ENCODE assay signal across 8 cellular contexts in genomic region chr7:50418086-50418515, GRCh38. TPM values are rescaled to one million over a fixed set of nuclear protein-coding genes. Genes with fewer than 3 reads are reported as not detected.
A peak's percentile ranks its signal among the peaks of the same experiment; 100 is the strongest.
DNase-seq lines count a peak whose midpoint lies in the region; ATAC-seq and TF ChIP-seq lines count a peak whose summit lies in the region.

No MANE protein-coding gene starts in this region.

- no peak overlapping the region for H4K91ac ChIP-seq in IMR-90 (ENCODE audit: insufficient read depth, low read depth, low read length)

- H2BK20ac ChIP-seq in IMR-90 (ENCODE audit: low read depth, low read length), result no peak overlapping the region

- CTCF ChIA-PET in IMR-90 (lab: Yijun Ruan, JAX) (interaction anchor here (0.6 to 1.7 kb wide), 8 partner anchors 9 to 743 kb away, joined by 3 to 8 read pairs (median 4); no protein-coding TSS in a partner anchor), PC-9 (lab: Charles Lee) (interaction anchor here (0.6 to 0.8 kb wide), 3 partner anchors 213 to 845 kb away, joined by 3 to 4 read pairs (median 3); no protein-coding TSS in a partner anchor)

- peaks cover 3% of the 10 kb centered on the region for H3K27me3 ChIP-seq in IMR-90 (ENCODE audit: control insufficient read depth, insufficient read depth, low read length)
- H3K27me3 ChIP-seq in PC-9 (ENCODE audit: insufficient read depth, low read depth), result peaks cover 17% of the 10 kb centered on the region; the same call in 1 of the 2 replicates
- H3K27me3 ChIP-seq in thyroid gland, result no peaks in the 10 kb centered on the region

- H3K14ac ChIP-seq in IMR-90 (replicated peaks; ENCODE audit: low read depth, low read length), result no peak overlapping the region

- no peak overlapping the region for H3K23ac ChIP-seq in IMR-90 (ENCODE audit: low read depth, low read length)

- H2BK15ac ChIP-seq in IMR-90 (ENCODE audit: low read depth, low read length), result no peak overlapping the region

- no peak overlapping the region for H3K9ac ChIP-seq in IMR-90 (ENCODE audit: low read depth, low read length)

- H2AFZ ChIP-seq in IMR-90 (replicated peaks; ENCODE audit: low read length, poor library complexity) (peak overlapping the region; percentile 44), PC-9 (no peak overlapping the region)

- no peak overlapping the region for H3K4me3 ChIP-seq in IMR-90 (ENCODE audit: insufficient read depth, low read depth, low read length)
- H3K4me3 ChIP-seq in PC-9, result no peak overlapping the region
- H3K4me3 ChIP-seq in fibroblast of mammary gland (ENCODE audit: control insufficient read depth, low read depth, low read length), result no peak overlapping the region
- no peak overlapping the region for H3K4me3 ChIP-seq in thyroid gland (replicated peaks in 1 of 3)

- no peaks in the 10 kb centered on the region for H3K9me1 ChIP-seq in IMR-90 (ENCODE audit: insufficient read depth, low read length)

- no peak overlapping the region for H3K4ac ChIP-seq in IMR-90 (ENCODE audit: low read depth, low read length)

- H2AK9ac ChIP-seq in IMR-90 (replicated peaks; ENCODE audit: low read depth, low read length, poor library complexity), result no peak overlapping the region

- no peaks in the 10 kb centered on the region for H3K36me3 ChIP-seq in IMR-90 (ENCODE audit: control insufficient read depth, insufficient read depth, low read length)
- no peaks in the 10 kb centered on the region for H3K36me3 ChIP-seq in PC-9 (ENCODE audit: low read depth)
- no peaks in the 10 kb centered on the region for H3K36me3 ChIP-seq in thyroid gland

- no peaks in the 10 kb centered on the region for H3K79me1 ChIP-seq in IMR-90 (ENCODE audit: low read depth in 1 of 2, low read length in 2 of 2)

- H4K5ac ChIP-seq in IMR-90 (ENCODE audit: low read depth, low read length), result no peak overlapping the region

- peak; percentile 68 for TF ChIP-seq RAD21 in IMR-90 (IDR thresholded peaks at IDR 0.05; ENCODE audit: low read length)

- no peak overlapping the region for H3K56ac ChIP-seq in IMR-90 (ENCODE audit: extremely low read depth, insufficient read depth, low read length)

- H3K9me3 ChIP-seq in IMR-90 (ENCODE audit: control insufficient read depth, insufficient read depth, low read length), result no peaks in the 10 kb centered on the region
- no peaks in the 10 kb centered on the region for H3K9me3 ChIP-seq in PC-9 (ENCODE audit: insufficient read depth, low read depth)
- H3K9me3 ChIP-seq in thyroid gland, result no peaks in the 10 kb centered on the region

- no peaks in the 10 kb centered on the region for H3K79me2 ChIP-seq in PC-9 (ENCODE audit: low read depth)

- no peak overlapping the region for H4K8ac ChIP-seq in IMR-90 (ENCODE audit: low read depth in 2 of 2, low read length in 2 of 2)

- in situ Hi-C loops in IMR-90 (cut with MboI; ENCODE audit: low sequenced_read_pairs), result no loop called here

- POLR2A ChIA-PET in IMR-90 (lab: Charles Lee; ENCODE audit: unreplicated experiment) (no interaction called here), PC-9 (lab: Charles Lee; ENCODE audit: unreplicated experiment) (no interaction called here)

- H3F3A ChIP-seq in PC-9 (ENCODE audit: insufficient read depth, low read depth), result no peaks in the 10 kb centered on the region

- peak; percentile 90 for TF ChIP-seq CTCF in IMR-90 (conservative IDR thresholded peaks at IDR 0.05; ENCODE audit: low read depth, low read length)
- peak; percentile 94 for TF ChIP-seq CTCF in PC-9 (conservative IDR thresholded peaks at IDR 0.05)
- peak; percentile 95 for TF ChIP-seq CTCF in fibroblast of mammary gland (conservative IDR thresholded peaks at IDR 0.05; ENCODE audit: control insufficient read depth, insufficient read depth, low read depth, low read length)
- peak; percentile 45 to 84 (median 69) for TF ChIP-seq CTCF in thyroid gland (IDR thresholded peaks at IDR 0.05)

- ATAC-seq in GM21723 (IDR thresholded peaks at IDR 0.05; ENCODE audit: unreplicated experiment) (peak; percentile 87), IMR-90 (ENCODE audit: low read depth) (peak; percentile 100)

- no peak overlapping the region for H2BK120ac ChIP-seq in IMR-90 (ENCODE audit: low read depth, low read length)

- H4K20me1 ChIP-seq in IMR-90 (ENCODE audit: insufficient read depth, low read length) (no peaks in the 10 kb centered on the region), PC-9 (ENCODE audit: insufficient read depth) (no peaks in the 10 kb centered on the region)

- intact Hi-C loops in IMR-90 (cut with micrococcal nuclease) (loop anchor here (1.0 kb wide), 2 partner anchors 276 to 326 kb away; no protein-coding TSS in a partner anchor), PC-9 (cut with micrococcal nuclease; ENCODE audit: unreplicated experiment) (loop anchor here (1.0 kb wide), 1 partner anchor 213 kb away; no protein-coding TSS in a partner anchor), thyroid gland (cut with DNase I) (no loop called here)

- H3K9me2 ChIP-seq in PC-9 (ENCODE audit: insufficient read depth), result no peaks in the 10 kb centered on the region

- BruUV-seq in IMR-90 (replicated peaks; lab: Mats Ljungman, UMichigan) (no TSS peak), PC-9 (replicated peaks; lab: Mats Ljungman, UMichigan) (no TSS peak)

- TF ChIP-seq POLR2A in IMR-90 (IDR thresholded peaks at IDR 0.05; ENCODE audit: low read depth, low read length), result no peak
- no peak for TF ChIP-seq POLR2A in thyroid gland (IDR thresholded peaks at IDR 0.05)

- H3K27ac ChIP-seq in IMR-90 (ENCODE audit: insufficient read depth, low read length) (no peak overlapping the region), PC-9 (no peak overlapping the region), thyroid gland (no peak overlapping the region)

- no peak overlapping the region for H2BK5ac ChIP-seq in IMR-90 (ENCODE audit: low read depth, low read length, poor library complexity, severe bottlenecking)

- no peak overlapping the region for H3K18ac ChIP-seq in IMR-90 (ENCODE audit: low read depth, low read length)

- H3K4me1 ChIP-seq in IMR-90 (ENCODE audit: control insufficient read depth, insufficient read depth, low read length) (no peaks in the 10 kb centered on the region), PC-9 (replicated peaks; ENCODE audit: insufficient read depth) (no peaks in the 10 kb centered on the region), thyroid gland (no peaks in the 10 kb centered on the region)

- no peak overlapping the region for H2AK5ac ChIP-seq in IMR-90 (ENCODE audit: low read depth, low read length)

- H3K4me2 ChIP-seq in IMR-90 (ENCODE audit: low read depth, low read length) (no peak overlapping the region), PC-9 (no peak overlapping the region)

- dilution Hi-C loops in IMR-90 (cut with HindIII; ENCODE audit: low sequenced_read_pairs, unreplicated experiment), result no loop called here

- DNase-seq in EL (peak; percentile 75), IMR-90 (peak; percentile 75), PC-9 (peak; percentile 63 to 71), fibroblast of mammary gland (ENCODE audit: low read depth) (peak; percentile 80), nucleus accumbens (lab: John Stamatoyannopoulos, UW) (peak in 34 of 56 donors; percentile 4 to 75 (median 35)), thyroid gland (peak; percentile 64 to 71)
- DNase-seq in activated T-cell treated with anti-CD3 and anti-CD28 coated beads, Interleukin-2, amount 50 U/mL, for 48 hours, result peak; percentile 81 to 85

- WGBS in IMR-90 (ENCODE audit: extremely low coverage in 2 of 2, insufficient read length in 1 of 2), 2 experiments, result 0% methylated on average over 2 of the region's 4 CpGs; no CpG with 5 or more reads in 1 of the 2 experiments
- 6 to 7% methylated on average over 4 of the region's 4 CpGs for WGBS in thyroid gland, 2 donors

TF ChIP-seq in IMR-90, 13 proteins besides CTCF, POLR2A, EP300 and RAD21:
- TF ChIP-seq NFE2L2 (IDR thresholded peaks at IDR 0.05; ENCODE audit: low read depth, low read length), result no peak
- TF ChIP-seq SMC3 (IDR thresholded peaks at IDR 0.05; ENCODE audit: low read depth, low read length), result peak; percentile 65

RNA-seq across cellular contexts. Expression of gene FIGNL1, which starts 32.0 kb away (rescaled TPM):
- total RNA-seq in IMR-90 (2012; rRNA removed) (25.8 and 27.1 TPM in 2 replicates), PC-9 (2021) (18.7 and 25.7 TPM in 2 replicates), thyroid gland (10 to 100 TPM in 2 of 4 donors, 1 to 10 TPM in 2; 5.1 to 15.9 (median 9.5) TPM)
- 7.2 and 8.2 TPM in 2 replicates for polyA plus RNA-seq in IMR-90 (2012; rRNA removed)
- 1.8 and 2.8 TPM in 2 replicates for polyA plus RNA-seq in IMR-90 (2012; cell fraction: cytosol; rRNA removed)
- 1.6 and 5.9 TPM in 2 replicates for polyA plus RNA-seq in IMR-90 (2012; cell fraction: nucleus; rRNA removed; ENCODE audit: low replicate concordance)
